In the genomic region with DNA sequence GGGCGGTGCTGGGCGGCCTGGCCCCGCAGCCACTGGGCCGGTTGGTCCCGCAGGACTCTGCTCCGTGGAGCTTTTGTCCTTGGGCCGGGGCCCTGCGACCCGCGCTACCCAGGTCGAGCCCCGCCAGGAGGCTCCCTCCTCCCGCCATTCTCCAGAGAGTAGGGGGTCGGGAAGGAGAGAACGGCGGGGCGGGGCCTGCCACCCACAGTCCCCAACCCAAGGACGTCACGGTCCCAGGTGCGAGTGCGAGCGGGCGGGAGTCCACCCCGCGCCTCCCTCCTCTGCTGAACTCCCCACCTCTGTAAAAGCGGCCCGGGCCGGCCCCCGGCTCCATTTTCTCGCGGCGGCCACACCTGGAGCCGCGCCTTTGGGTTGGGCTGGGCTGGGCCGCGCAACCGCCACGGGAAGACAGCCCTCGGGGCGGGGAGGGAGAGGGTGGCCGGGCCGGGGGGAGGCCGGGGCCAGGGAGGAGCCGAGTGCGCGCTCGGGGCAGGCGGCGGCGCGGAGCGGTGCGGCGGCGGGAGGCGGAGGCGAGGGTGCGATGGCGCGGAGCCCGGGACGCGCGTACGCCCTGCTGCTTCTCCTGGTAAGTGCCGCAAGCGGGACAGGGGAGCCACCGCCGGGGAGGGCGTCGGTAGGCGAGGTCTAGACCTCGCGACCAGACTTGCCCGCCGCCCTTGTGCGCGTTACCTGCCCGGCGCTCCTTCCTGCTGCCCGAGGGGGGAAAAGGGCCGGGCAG, we compare ENCODE assay signal across 1 cellular context.
TF ChIP-seq lines count a peak whose summit lies in the region.

A gene (plus strand): TSS at position 467 of the 739 bp plus-strand sequence. CDS start 75 bp downstream, at position 542.

TF ChIP-seq in HCT116, 20 proteins besides CTCF, POLR2A, EP300 and RAD21 (continued from another document):
- TF ChIP-seq, protein P1, sequence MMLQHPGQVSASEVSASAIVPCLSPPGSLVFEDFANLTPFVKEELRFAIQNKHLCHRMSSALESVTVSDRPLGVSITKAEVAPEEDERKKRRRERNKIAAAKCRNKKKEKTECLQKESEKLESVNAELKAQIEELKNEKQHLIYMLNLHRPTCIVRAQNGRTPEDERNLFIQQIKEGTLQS (IDR thresholded peaks at IDR 0.05): no peak
- TF ChIP-seq ZNF274 (IDR thresholded peaks at IDR 0.05; ENCODE audit: low read depth, low read length) (no peak), TCF7L2 (IDR thresholded peaks at IDR 0.05; ENCODE audit: borderline replicate concordance, extremely low read depth, insufficient read depth, insufficient read length) (no peak), ZFX (IDR thresholded peaks at IDR 0.05) (peak; percentile 78), SP1 (IDR thresholded peaks at IDR 0.05; ENCODE audit: low read depth) (no peak), CBX3 (IDR thresholded peaks at IDR 0.05; ENCODE audit: low read depth) (no peak), SIN3A (IDR thresholded peaks at IDR 0.05; ENCODE audit: low read depth) (peak; percentile 5; the same call in 1 of the 2 replicates), POLR2AphosphoS5 (IDR thresholded peaks at IDR 0.05; ENCODE audit: low read depth, low read length) (peak; percentile 62; the same call in 1 of the 2 replicates), CEBPB (IDR thresholded peaks at IDR 0.05; ENCODE audit: low read depth) (no peak), SRF (IDR thresholded peaks at IDR 0.05; ENCODE audit: low read depth) (no peak), EZH2 (IDR thresholded peaks at IDR 0.05) (no peak), EZH2phosphoT487 (IDR thresholded peaks at IDR 0.05; ENCODE audit: borderline replicate concordance) (no peak), EGR1 (IDR thresholded peaks at IDR 0.05; ENCODE audit: low read depth) (no peak), YY1 (IDR thresholded peaks at IDR 0.05; ENCODE audit: extremely low read depth, insufficient replicate concordance, low read depth, low read length) (peak; percentile 68), FOSL1 (IDR thresholded peaks at IDR 0.05; ENCODE audit: low read depth) (no peak), JUND (IDR thresholded peaks at IDR 0.05) (no peak)
- TF ChIP-seq, protein P2, sequence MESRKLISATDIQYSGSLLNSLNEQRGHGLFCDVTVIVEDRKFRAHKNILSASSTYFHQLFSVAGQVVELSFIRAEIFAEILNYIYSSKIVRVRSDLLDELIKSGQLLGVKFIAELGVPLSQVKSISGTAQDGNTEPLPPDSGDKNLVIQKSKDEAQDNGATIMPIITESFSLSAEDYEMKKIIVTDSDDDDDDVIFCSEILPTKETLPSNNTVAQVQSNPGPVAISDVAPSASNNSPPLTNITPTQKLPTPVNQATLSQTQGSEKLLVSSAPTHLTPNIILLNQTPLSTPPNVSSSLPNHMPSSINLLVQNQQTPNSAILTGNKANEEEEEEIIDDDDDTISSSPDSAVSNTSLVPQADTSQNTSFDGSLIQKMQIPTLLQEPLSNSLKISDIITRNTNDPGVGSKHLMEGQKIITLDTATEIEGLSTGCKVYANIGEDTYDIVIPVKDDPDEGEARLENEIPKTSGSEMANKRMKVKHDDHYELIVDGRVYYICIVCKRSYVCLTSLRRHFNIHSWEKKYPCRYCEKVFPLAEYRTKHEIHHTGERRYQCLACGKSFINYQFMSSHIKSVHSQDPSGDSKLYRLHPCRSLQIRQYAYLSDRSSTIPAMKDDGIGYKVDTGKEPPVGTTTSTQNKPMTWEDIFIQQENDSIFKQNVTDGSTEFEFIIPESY (IDR thresholded peaks at IDR 0.05; ENCODE audit: extremely low read depth, insufficient replicate concordance, low read length): no peak
- TF ChIP-seq, protein P3, sequence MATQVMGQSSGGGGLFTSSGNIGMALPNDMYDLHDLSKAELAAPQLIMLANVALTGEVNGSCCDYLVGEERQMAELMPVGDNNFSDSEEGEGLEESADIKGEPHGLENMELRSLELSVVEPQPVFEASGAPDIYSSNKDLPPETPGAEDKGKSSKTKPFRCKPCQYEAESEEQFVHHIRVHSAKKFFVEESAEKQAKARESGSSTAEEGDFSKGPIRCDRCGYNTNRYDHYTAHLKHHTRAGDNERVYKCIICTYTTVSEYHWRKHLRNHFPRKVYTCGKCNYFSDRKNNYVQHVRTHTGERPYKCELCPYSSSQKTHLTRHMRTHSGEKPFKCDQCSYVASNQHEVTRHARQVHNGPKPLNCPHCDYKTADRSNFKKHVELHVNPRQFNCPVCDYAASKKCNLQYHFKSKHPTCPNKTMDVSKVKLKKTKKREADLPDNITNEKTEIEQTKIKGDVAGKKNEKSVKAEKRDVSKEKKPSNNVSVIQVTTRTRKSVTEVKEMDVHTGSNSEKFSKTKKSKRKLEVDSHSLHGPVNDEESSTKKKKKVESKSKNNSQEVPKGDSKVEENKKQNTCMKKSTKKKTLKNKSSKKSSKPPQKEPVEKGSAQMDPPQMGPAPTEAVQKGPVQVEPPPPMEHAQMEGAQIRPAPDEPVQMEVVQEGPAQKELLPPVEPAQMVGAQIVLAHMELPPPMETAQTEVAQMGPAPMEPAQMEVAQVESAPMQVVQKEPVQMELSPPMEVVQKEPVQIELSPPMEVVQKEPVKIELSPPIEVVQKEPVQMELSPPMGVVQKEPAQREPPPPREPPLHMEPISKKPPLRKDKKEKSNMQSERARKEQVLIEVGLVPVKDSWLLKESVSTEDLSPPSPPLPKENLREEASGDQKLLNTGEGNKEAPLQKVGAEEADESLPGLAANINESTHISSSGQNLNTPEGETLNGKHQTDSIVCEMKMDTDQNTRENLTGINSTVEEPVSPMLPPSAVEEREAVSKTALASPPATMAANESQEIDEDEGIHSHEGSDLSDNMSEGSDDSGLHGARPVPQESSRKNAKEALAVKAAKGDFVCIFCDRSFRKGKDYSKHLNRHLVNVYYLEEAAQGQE (IDR thresholded peaks at IDR 0.05; ENCODE audit: low read depth): no peak
- TF ChIP-seq, protein P4, sequence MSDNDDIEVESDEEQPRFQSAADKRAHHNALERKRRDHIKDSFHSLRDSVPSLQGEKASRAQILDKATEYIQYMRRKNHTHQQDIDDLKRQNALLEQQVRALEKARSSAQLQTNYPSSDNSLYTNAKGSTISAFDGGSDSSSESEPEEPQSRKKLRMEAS (IDR thresholded peaks at IDR 0.05): peak; percentile 41
